11 cellular contexts compared by ENCODE assay signal in genomic region chr16:53090271-53090590, GRCh38. TPM values are rescaled to one million over a fixed set of nuclear protein-coding genes. Genes with fewer than 3 reads are reported as not detected.
DNase-seq lines count a peak whose midpoint lies in the region; ATAC-seq and TF ChIP-seq lines count a peak whose summit lies in the region.
"Had no signal": no experiment of that assay in that cellular context is flagged by ENCODE, and none has a peak within 500 bp of the region (broad histone marks: within the 10 kb centered on the region; RNA-seq: fewer than 3 reads in every experiment).

No MANE protein-coding gene starts in this region.

- H3K27me3 ChIP-seq in upper lobe of right lung = no peaks in the 10 kb centered on the region

- H3K27ac Mint-ChIP-seq in activated CD8-positive, alpha-beta T cell treated with anti-CD3 and anti-CD28 coated beads, Interleukin-2, amount 10 ng/mL, durations not matched to agents 7 days and 5 days = peak overlapping the region; percentile 26
- no peak overlapping the region for H3K27ac Mint-ChIP-seq in activated CD8-positive, alpha-beta T cell treated with anti-CD3 and anti-CD28 coated beads for 36 hours
- peak overlapping the region; percentile 81 for H3K27ac Mint-ChIP-seq in dendritic cell treated with granulocyte-macrophage colony-stimulating factor and Interleukin-4, amounts not matched to agents 40 ng/mL and 50 ng/mL, for 4 days

- H3K27ac ChIP-seq in upper lobe of right lung = peak overlapping the region; percentile 80

- no peak overlapping the region for H3K4me3 Mint-ChIP-seq in activated CD8-positive, alpha-beta T cell treated with anti-CD3 and anti-CD28 coated beads, Interleukin-2, amount 10 ng/mL, durations not matched to agents 7 days and 5 days
- H3K4me3 Mint-ChIP-seq in activated CD8-positive, alpha-beta T cell treated with anti-CD3 and anti-CD28 coated beads for 36 hours = no peak overlapping the region
- no peak overlapping the region for H3K4me3 Mint-ChIP-seq in dendritic cell treated with granulocyte-macrophage colony-stimulating factor and Interleukin-4, amounts not matched to agents 40 ng/mL and 50 ng/mL, for 4 days
- H3K4me3 Mint-ChIP-seq: activated naive CD8-positive, alpha-beta T cell treated with anti-CD3 and anti-CD28 coated beads, Interleukin-2, amount 10 ng/mL, durations not matched to agents 7 days and 5 days had no signal

- H3K36me3 Mint-ChIP-seq in activated CD8-positive, alpha-beta T cell treated with anti-CD3 and anti-CD28 coated beads, Interleukin-2, amount 10 ng/mL, durations not matched to agents 7 days and 5 days (ENCODE audit: low read depth) = no peaks in the 10 kb centered on the region
- H3K36me3 Mint-ChIP-seq in activated CD8-positive, alpha-beta T cell treated with anti-CD3 and anti-CD28 coated beads for 36 hours (ENCODE audit: low read depth) = peaks cover 2% of the 10 kb centered on the region
- peaks cover 23% of the 10 kb centered on the region for H3K36me3 Mint-ChIP-seq in dendritic cell treated with granulocyte-macrophage colony-stimulating factor and Interleukin-4, amounts not matched to agents 40 ng/mL and 50 ng/mL, for 4 days (ENCODE audit: low read depth)

- DNase-seq in activated CD8-positive, alpha-beta T cell treated with anti-CD3 and anti-CD28 coated beads, Interleukin-2, amount 10 ng/mL, durations not matched to agents 7 days and 5 days = no peak
- no peak for DNase-seq in activated CD8-positive, alpha-beta T cell treated with anti-CD3 and anti-CD28 coated beads for 36 hours
- DNase-seq in myocyte (ENCODE audit: low read depth) (peak; percentile 23), upper lobe of right lung (no peak)
- DNase-seq in activated CD4-positive, alpha-beta T cell treated with anti-CD3 and anti-CD28 coated beads, Interleukin-2, amount 50 U/mL, for 48 hours = no peak
- DNase-seq: activated naive CD8-positive, alpha-beta T cell treated with anti-CD3 and anti-CD28 coated beads, Interleukin-2, amount 10 ng/mL, durations not matched to agents 7 days and 5 days; NCI-H2227 treated with DMSO at 0.1 percent for 48 hours; stimulated activated naive CD4-positive, alpha-beta T cell had no signal

- no peaks in the 10 kb centered on the region for H3K9me3 ChIP-seq in upper lobe of right lung

- peaks cover 80% of the 10 kb centered on the region for H3K4me1 ChIP-seq in upper lobe of right lung

- POLR2A ChIA-PET in activated CD8-positive, alpha-beta T cell treated with anti-CD3 and anti-CD28 coated beads, Interleukin-2, amount 10 ng/mL, durations not matched to agents 7 days and 5 days (lab: Charles Lee) = interaction anchor here (0.9 kb wide), 1 partner anchor 11 kb away, joined by 3 read pairs; no protein-coding TSS in a partner anchor
- POLR2A ChIA-PET in activated CD8-positive, alpha-beta T cell treated with anti-CD3 and anti-CD28 coated beads for 36 hours (lab: Charles Lee) = no interaction called here

- CTCF ChIA-PET in activated CD8-positive, alpha-beta T cell treated with anti-CD3 and anti-CD28 coated beads, Interleukin-2, amount 10 ng/mL, durations not matched to agents 7 days and 5 days (lab: Charles Lee) = no interaction called here
- CTCF ChIA-PET in activated CD8-positive, alpha-beta T cell treated with anti-CD3 and anti-CD28 coated beads for 36 hours (lab: Charles Lee) = interaction anchor here (0.6 to 1.3 kb wide), 2 partner anchors 10 to 354 kb away, joined by 3 read pairs; no protein-coding TSS in a partner anchor

- intact Hi-C loops in activated CD8-positive, alpha-beta T cell treated with anti-CD3 and anti-CD28 coated beads for 36 hours (cut with micrococcal nuclease) = no loop called here
- intact Hi-C loops in dendritic cell treated with granulocyte-macrophage colony-stimulating factor and Interleukin-4, amounts not matched to agents 40 ng/mL and 50 ng/mL, for 4 days (cut with micrococcal nuclease) = loop anchor here (2.0 kb wide), 1 partner anchor 35 kb away; the partner anchor contains the start of gene CHD9
- intact Hi-C loops in upper lobe of right lung (cut with DNase I) = no loop called here

- H3K27me3 Mint-ChIP-seq in activated CD8-positive, alpha-beta T cell treated with anti-CD3 and anti-CD28 coated beads, Interleukin-2, amount 10 ng/mL, durations not matched to agents 7 days and 5 days (ENCODE audit: low read depth) = no peaks in the 10 kb centered on the region
- H3K27me3 Mint-ChIP-seq in activated CD8-positive, alpha-beta T cell treated with anti-CD3 and anti-CD28 coated beads for 36 hours = no peaks in the 10 kb centered on the region
- no peaks in the 10 kb centered on the region for H3K27me3 Mint-ChIP-seq in dendritic cell treated with granulocyte-macrophage colony-stimulating factor and Interleukin-4, amounts not matched to agents 40 ng/mL and 50 ng/mL, for 4 days
- H3K27me3 Mint-ChIP-seq: activated naive CD8-positive, alpha-beta T cell treated with anti-CD3 and anti-CD28 coated beads, Interleukin-2, amount 10 ng/mL, durations not matched to agents 7 days and 5 days had no signal

- peaks cover 41% of the 10 kb centered on the region for H3K4me1 Mint-ChIP-seq in activated CD8-positive, alpha-beta T cell treated with anti-CD3 and anti-CD28 coated beads, Interleukin-2, amount 10 ng/mL, durations not matched to agents 7 days and 5 days (ENCODE audit: low read depth)
- peaks cover 33% of the 10 kb centered on the region for H3K4me1 Mint-ChIP-seq in activated CD8-positive, alpha-beta T cell treated with anti-CD3 and anti-CD28 coated beads for 36 hours (ENCODE audit: low read depth)
- peaks cover 81% of the 10 kb centered on the region for H3K4me1 Mint-ChIP-seq in dendritic cell treated with granulocyte-macrophage colony-stimulating factor and Interleukin-4, amounts not matched to agents 40 ng/mL and 50 ng/mL, for 4 days (ENCODE audit: low read depth)

- TF ChIP-seq CTCF in activated CD8-positive, alpha-beta T cell treated with anti-CD3 and anti-CD28 coated beads for 36 hours (IDR thresholded peaks at IDR 0.05) = no peak
- TF ChIP-seq CTCF in upper lobe of right lung (IDR thresholded peaks at IDR 0.05) = no peak

- ATAC-seq in activated CD8-positive, alpha-beta T cell treated with anti-CD3 and anti-CD28 coated beads, Interleukin-2, amount 10 ng/mL, durations not matched to agents 7 days and 5 days = no peak
- ATAC-seq in activated CD8-positive, alpha-beta T cell treated with anti-CD3 and anti-CD28 coated beads for 36 hours = no peak
- ATAC-seq in upper lobe of right lung (no peak), GM18517 (IDR thresholded peaks at IDR 0.05; ENCODE audit: unreplicated experiment) (no peak), GM18498 (IDR thresholded peaks at IDR 0.05; ENCODE audit: unreplicated experiment) (no peak)

- H3K9me3 Mint-ChIP-seq in activated CD8-positive, alpha-beta T cell treated with anti-CD3 and anti-CD28 coated beads, Interleukin-2, amount 10 ng/mL, durations not matched to agents 7 days and 5 days (ENCODE audit: insufficient read depth) = no peaks in the 10 kb centered on the region
- no peaks in the 10 kb centered on the region for H3K9me3 Mint-ChIP-seq in activated CD8-positive, alpha-beta T cell treated with anti-CD3 and anti-CD28 coated beads for 36 hours
- H3K9me3 Mint-ChIP-seq in dendritic cell treated with granulocyte-macrophage colony-stimulating factor and Interleukin-4, amounts not matched to agents 40 ng/mL and 50 ng/mL, for 4 days = no peaks in the 10 kb centered on the region
- H3K9me3 Mint-ChIP-seq: activated naive CD8-positive, alpha-beta T cell treated with anti-CD3 and anti-CD28 coated beads, Interleukin-2, amount 10 ng/mL, durations not matched to agents 7 days and 5 days had no signal

- no peaks in the 10 kb centered on the region for H3K36me3 ChIP-seq in upper lobe of right lung

- no peak overlapping the region for H3K4me3 ChIP-seq in upper lobe of right lung

RNA-seq across cellular contexts. Expression of gene CHD9, which starts 35.4 kb away (rescaled TPM):
- total RNA-seq in activated CD8-positive, alpha-beta T cell treated with anti-CD3 and anti-CD28 coated beads, Interleukin-2, amount 10 ng/mL, durations not matched to agents 7 days and 5 days = 10 to 100 TPM; 23.5 to 32.1 TPM
- total RNA-seq in activated CD8-positive, alpha-beta T cell treated with anti-CD3 and anti-CD28 coated beads for 36 hours = 10 to 100 TPM; 13.8 to 16.3 TPM
- total RNA-seq in myocyte (35.2 and 42.1 TPM in 2 replicates), upper lobe of right lung (81.4 TPM)
- 10.0 TPM for polyA plus RNA-seq in myocyte (2012)

RNA-seq across cellular contexts. Expression of gene CHD9NB, which starts 37.5 kb away (rescaled TPM):
- total RNA-seq in activated CD8-positive, alpha-beta T cell treated with anti-CD3 and anti-CD28 coated beads, Interleukin-2, amount 10 ng/mL, durations not matched to agents 7 days and 5 days = under 1 TPM; 0.23 to 0.26 TPM
- total RNA-seq in activated CD8-positive, alpha-beta T cell treated with anti-CD3 and anti-CD28 coated beads for 36 hours = under 1 TPM in 1 of 2 experiments, not detected in 1; 0.16 TPM
- total RNA-seq in myocyte (0.24 TPM in 1 of 2 replicates, not detected in the other), upper lobe of right lung (1.1 TPM)
- polyA plus RNA-seq in myocyte (2012) = 2.0 TPM
